Comparison of ENCODE assay signal across 13 cellular contexts in genomic region chr10:106980711-106981460, GRCh38.
DNase-seq lines count a peak whose midpoint lies in the region; ATAC-seq and TF ChIP-seq lines count a peak whose summit lies in the region.
"Had no signal": no experiment of that assay in that cellular context is flagged by ENCODE, and none has a peak within 500 bp of the region (broad histone marks: within the 10 kb centered on the region; RNA-seq: fewer than 3 reads in every experiment).

No MANE protein-coding gene starts in this region.

- no peak overlapping the region for H2AFZ ChIP-seq in MM.1S (ENCODE audit: low read length)

- in situ Hi-C loops in brain microvascular endothelial cell (cut with HindIII; ENCODE audit: low pct_ligation_motif_present, low sequenced_read_pairs) = no loop called here

- no peak overlapping the region for H3K9ac ChIP-seq in MM.1S (ENCODE audit: low read length)

- DNase-seq in GM10266 (ENCODE audit: extremely low spot score) = no peak
- peak; percentile 65 for DNase-seq in MM.1S
- no peak for DNase-seq in brain microvascular endothelial cell
- DNase-seq in GDM1 (lab: John Stamatoyannopoulos, UW) = no peak
- DNase-seq in tibial artery = no peak
- DNase-seq in NAMALWA (ENCODE audit: low spot score) = no peak
- DNase-seq: AML-193, left ventricle myocardium superior, NCI-H446 treated with DMSO at 0.1 percent for 48 hours, right cardiac atrium, T-cell had no signal

- H3K4me2 ChIP-seq in MM.1S (ENCODE audit: low read depth, low read length) = 0 out of 2 replicates have a peak overlapping the region, but pooled peaks have one; percentile 14

- H3K9me3 ChIP-seq in MM.1S (replicated peaks; ENCODE audit: insufficient read depth, low read length) (no peaks in the 10 kb centered on the region), tibial artery (no peaks in the 10 kb centered on the region)

- no peaks in the 10 kb centered on the region for H3K79me2 ChIP-seq in MM.1S (ENCODE audit: low read length)

- intact Hi-C loops in tibial artery (cut with DNase I; ENCODE audit: low total_unique reads) = no loop called here

- peak; percentile 48 for TF ChIP-seq CTCF in GM10266 (IDR thresholded peaks at IDR 0.05; ENCODE audit: control insufficient read depth, insufficient read depth, low read depth, missing control alignments)
- TF ChIP-seq CTCF in MM.1S (IDR thresholded peaks at IDR 0.05; ENCODE audit: low read length) = peak; percentile 44
- TF ChIP-seq CTCF in brain microvascular endothelial cell (IDR thresholded peaks at IDR 0.05; ENCODE audit: low read depth, low read length, missing control alignments) = no peak
- TF ChIP-seq CTCF in tibial artery (IDR thresholded peaks at IDR 0.05) = no peak

- H3K9me2 ChIP-seq in MM.1S (replicated peaks; ENCODE audit: insufficient read depth, low read length) = no peaks in the 10 kb centered on the region

- H3K27ac ChIP-seq in MM.1S (ENCODE audit: low read length) (no peak overlapping the region), brain microvascular endothelial cell (no peak overlapping the region), tibial artery (no peak overlapping the region)

- no peaks in the 10 kb centered on the region for H4K20me1 ChIP-seq in MM.1S (ENCODE audit: insufficient read depth, low read length)

- H3K4me1 ChIP-seq in MM.1S (ENCODE audit: low read length) (peaks cover 14% of the 10 kb centered on the region), tibial artery (no peaks in the 10 kb centered on the region)

- H3F3A ChIP-seq in MM.1S (ENCODE audit: insufficient read depth, low read length) = no peaks in the 10 kb centered on the region; the same call in 1 of the 2 replicates

- H3K36me3 ChIP-seq in MM.1S (replicated peaks; ENCODE audit: insufficient read depth, low read length) (no peaks in the 10 kb centered on the region), brain microvascular endothelial cell (replicated peaks) (no peaks in the 10 kb centered on the region), tibial artery (no peaks in the 10 kb centered on the region)

- ATAC-seq in GM19395 (IDR thresholded peaks at IDR 0.05; ENCODE audit: unreplicated experiment) = peak; percentile 88
- ATAC-seq in HG02798 (IDR thresholded peaks at IDR 0.05; ENCODE audit: poor library complexity, unreplicated experiment) = peak; percentile 85
- ATAC-seq: left ventricle myocardium superior, right cardiac atrium, T-cell had no signal

- no peak overlapping the region for H3K4me3 ChIP-seq in MM.1S (ENCODE audit: low read length)
- no peak overlapping the region for H3K4me3 ChIP-seq in brain microvascular endothelial cell (ENCODE audit: low read depth, low read length)
- no peak overlapping the region for H3K4me3 ChIP-seq in tibial artery

- H3K27me3 ChIP-seq in MM.1S (replicated peaks; ENCODE audit: insufficient read depth, low read length) = no peaks in the 10 kb centered on the region
- H3K27me3 ChIP-seq in brain microvascular endothelial cell (replicated peaks) = no peaks in the 10 kb centered on the region
- H3K27me3 ChIP-seq in tibial artery = no peaks in the 10 kb centered on the region

Comparison
In these comparisons a context has a peak if more than half of its experiments do, and no peak if none do; other contexts are left out.
1. CTCF ChIP-seq: peak in GM10266 (single experiment) and MM.1S (single experiment); none in brain microvascular endothelial cell (single experiment) and tibial artery (0 of 2).